8 cellular contexts compared by ENCODE assay signal in genomic region chr18:5890261-5890605, GRCh38. TPM values are rescaled to one million over a fixed set of nuclear protein-coding genes. Genes with fewer than 3 reads are reported as not detected.
DNase-seq lines count a peak whose midpoint lies in the region; ATAC-seq and TF ChIP-seq lines count a peak whose summit lies in the region.

No MANE protein-coding gene starts in this region.

- peaks cover 7 to 28% (median 26%) of the 10 kb centered on the region in 4 donors for H3K4me1 ChIP-seq in esophagus muscularis mucosa

- 17% methylated on average over 13 of the region's 26 CpGs for WGBS in esophagus muscularis mucosa

- in situ Hi-C loops in G401 (cut with HindIII; ENCODE audit: low sequenced_read_pairs), result no loop called here

- TF ChIP-seq EP300 in esophagus muscularis mucosa (IDR thresholded peaks at IDR 0.05), result no peak

- peak overlapping the region; percentile 52 to 64 (median 56) for H3K4me3 ChIP-seq in esophagus muscularis mucosa
- peak overlapping the region; percentile 32 for H3K4me3 ChIP-seq in retinal pigment epithelial cell (ENCODE audit: low read length)

- no peak overlapping the region for H3K4me3 Mint-ChIP-seq in type B pancreatic cell

- H3K4me1 Mint-ChIP-seq in type B pancreatic cell (ENCODE audit: unreplicated experiment), result peaks cover 9% of the 10 kb centered on the region

- no peak for TF ChIP-seq CTCF in esophagus muscularis mucosa (IDR thresholded peaks at IDR 0.05)
- TF ChIP-seq CTCF in retinal pigment epithelial cell (conservative IDR thresholded peaks at IDR 0.05; ENCODE audit: low read depth, low read length), result no peak
- no peak for TF ChIP-seq CTCF in type B pancreatic cell (conservative IDR thresholded peaks at IDR 0.05)

- DNase-seq in esophagus muscularis mucosa (ENCODE audit: extremely low spot score) (no peak), retinal pigment epithelial cell (ENCODE audit: low read depth) (no peak), SKM-1 treated with dmso at 0.1 percent for 144 hours (lab: John Stamatoyannopoulos, UW; ENCODE audit: unreplicated experiment) (no peak), H4 (ENCODE audit: low spot score) (no peak), type B pancreatic cell (ENCODE audit: extremely low spot score, unreplicated experiment) (no peak), G401 (ENCODE audit: low spot score) (no peak)

- peaks cover 50% of the 10 kb centered on the region for H3K27me3 Mint-ChIP-seq in type B pancreatic cell

- H3K9me3 Mint-ChIP-seq in type B pancreatic cell, result no peaks in the 10 kb centered on the region

- no peak overlapping the region for H3K27ac Mint-ChIP-seq in type B pancreatic cell

- ATAC-seq in GM19043 (IDR thresholded peaks at IDR 0.05; ENCODE audit: low read depth, unreplicated experiment) (peak; percentile 31), HG02981 (IDR thresholded peaks at IDR 0.05; ENCODE audit: unreplicated experiment) (peak; percentile 11)

- H3K36me3 ChIP-seq in esophagus muscularis mucosa, result no peaks in the 10 kb centered on the region

- H3K27me3 ChIP-seq in esophagus muscularis mucosa, result peaks cover 0 to 71% (median 36%) of the 10 kb centered on the region in 4 donors

- no peak for TF ChIP-seq POLR2A in esophagus muscularis mucosa (IDR thresholded peaks at IDR 0.05; ENCODE audit: low read depth)

- intact Hi-C loops in esophagus muscularis mucosa (cut with DNase I), result no loop called here

- no peaks in the 10 kb centered on the region for H3K9me3 ChIP-seq in esophagus muscularis mucosa

- peaks cover 10% of the 10 kb centered on the region for H3K36me3 Mint-ChIP-seq in type B pancreatic cell

- H3K27ac ChIP-seq in esophagus muscularis mucosa (replicated peaks in 1 of 4), result no peak overlapping the region

RNA-seq across cellular contexts. Expression of gene TMEM200C, which starts 5.1 kb away (rescaled TPM):
- total RNA-seq in esophagus muscularis mucosa (under 1 TPM; under 0.01 to 0.92 (median 0.36) TPM), type B pancreatic cell (ENCODE audit: low replicate concordance) (3.0 and 26.1 TPM in 2 replicates)
- total RNA-seq in H4 (2014; rRNA removed; shearing (Covaris generic)), result 0.31 and 0.35 TPM in 2 replicates
- not detected in 2 replicates for total RNA-seq in G401 (2014; rRNA removed; shearing (Covaris generic))
